7 cellular contexts compared by ENCODE assay signal in genomic region chr5:117209479-117209878, GRCh38.
"Had no signal": no experiment of that assay in that cellular context is flagged by ENCODE, and none has a peak within 500 bp of the region (broad histone marks: within the 10 kb centered on the region; RNA-seq: fewer than 3 reads in every experiment).

No MANE protein-coding gene starts in this region.

- FAIRE-seq: G401.6, GM12878, GM12891, GM12892, GM19239 had no signal

- H3K4me3 ChIP-seq: GM12878 had no signal

- ATAC-seq: GM12878 had no signal

- DNase-seq: GDM1, GF-D8 had no signal
